2 cellular contexts compared by ENCODE assay signal in the genomic region with DNA sequence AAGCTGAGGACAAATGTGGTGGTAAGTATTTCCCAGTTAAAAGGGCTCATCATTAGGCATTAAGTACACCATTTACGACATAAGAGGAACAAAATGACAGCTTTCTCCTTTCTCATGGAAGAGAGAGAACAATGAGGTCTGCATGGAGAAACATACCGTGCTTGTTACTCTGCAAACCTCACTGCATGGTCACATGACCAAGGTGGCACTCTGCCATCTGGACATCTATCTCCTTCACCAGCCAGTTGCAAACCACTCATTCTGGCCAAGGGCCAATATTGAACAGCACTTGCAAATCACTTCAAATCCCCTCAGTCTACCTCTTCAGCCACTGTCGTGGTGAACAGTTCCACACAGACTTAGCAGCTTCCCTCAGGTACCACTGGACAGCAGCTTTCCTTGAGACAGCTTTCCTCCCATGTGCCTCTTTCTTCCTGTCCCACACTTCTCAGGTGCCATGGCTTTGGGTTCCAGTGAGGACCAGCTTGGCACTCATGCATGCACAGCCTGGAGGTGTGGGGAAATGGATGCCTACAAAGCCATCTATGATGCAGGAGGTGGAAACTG.
TF ChIP-seq lines count a peak whose summit lies in the region.

No MANE protein-coding gene starts in this region.

TF ChIP-seq in SK-N-SH, 30 proteins besides CTCF, POLR2A, EP300 and RAD21 (continued from another document):
- TF ChIP-seq, protein P1, sequence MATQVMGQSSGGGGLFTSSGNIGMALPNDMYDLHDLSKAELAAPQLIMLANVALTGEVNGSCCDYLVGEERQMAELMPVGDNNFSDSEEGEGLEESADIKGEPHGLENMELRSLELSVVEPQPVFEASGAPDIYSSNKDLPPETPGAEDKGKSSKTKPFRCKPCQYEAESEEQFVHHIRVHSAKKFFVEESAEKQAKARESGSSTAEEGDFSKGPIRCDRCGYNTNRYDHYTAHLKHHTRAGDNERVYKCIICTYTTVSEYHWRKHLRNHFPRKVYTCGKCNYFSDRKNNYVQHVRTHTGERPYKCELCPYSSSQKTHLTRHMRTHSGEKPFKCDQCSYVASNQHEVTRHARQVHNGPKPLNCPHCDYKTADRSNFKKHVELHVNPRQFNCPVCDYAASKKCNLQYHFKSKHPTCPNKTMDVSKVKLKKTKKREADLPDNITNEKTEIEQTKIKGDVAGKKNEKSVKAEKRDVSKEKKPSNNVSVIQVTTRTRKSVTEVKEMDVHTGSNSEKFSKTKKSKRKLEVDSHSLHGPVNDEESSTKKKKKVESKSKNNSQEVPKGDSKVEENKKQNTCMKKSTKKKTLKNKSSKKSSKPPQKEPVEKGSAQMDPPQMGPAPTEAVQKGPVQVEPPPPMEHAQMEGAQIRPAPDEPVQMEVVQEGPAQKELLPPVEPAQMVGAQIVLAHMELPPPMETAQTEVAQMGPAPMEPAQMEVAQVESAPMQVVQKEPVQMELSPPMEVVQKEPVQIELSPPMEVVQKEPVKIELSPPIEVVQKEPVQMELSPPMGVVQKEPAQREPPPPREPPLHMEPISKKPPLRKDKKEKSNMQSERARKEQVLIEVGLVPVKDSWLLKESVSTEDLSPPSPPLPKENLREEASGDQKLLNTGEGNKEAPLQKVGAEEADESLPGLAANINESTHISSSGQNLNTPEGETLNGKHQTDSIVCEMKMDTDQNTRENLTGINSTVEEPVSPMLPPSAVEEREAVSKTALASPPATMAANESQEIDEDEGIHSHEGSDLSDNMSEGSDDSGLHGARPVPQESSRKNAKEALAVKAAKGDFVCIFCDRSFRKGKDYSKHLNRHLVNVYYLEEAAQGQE (IDR thresholded peaks at IDR 0.05; ENCODE audit: low read depth, low read length) = peak; percentile 78
- TF ChIP-seq YY1 (IDR thresholded peaks at IDR 0.05; ENCODE audit: low read depth) (no peak), NFIC (IDR thresholded peaks at IDR 0.05; ENCODE audit: borderline replicate concordance) (peak; percentile 63; the same call in 1 of the 2 replicates), CHD2 (IDR thresholded peaks at IDR 0.05; ENCODE audit: low read length, partially characterized antibody) (no peak)
- TF ChIP-seq, protein P2, sequence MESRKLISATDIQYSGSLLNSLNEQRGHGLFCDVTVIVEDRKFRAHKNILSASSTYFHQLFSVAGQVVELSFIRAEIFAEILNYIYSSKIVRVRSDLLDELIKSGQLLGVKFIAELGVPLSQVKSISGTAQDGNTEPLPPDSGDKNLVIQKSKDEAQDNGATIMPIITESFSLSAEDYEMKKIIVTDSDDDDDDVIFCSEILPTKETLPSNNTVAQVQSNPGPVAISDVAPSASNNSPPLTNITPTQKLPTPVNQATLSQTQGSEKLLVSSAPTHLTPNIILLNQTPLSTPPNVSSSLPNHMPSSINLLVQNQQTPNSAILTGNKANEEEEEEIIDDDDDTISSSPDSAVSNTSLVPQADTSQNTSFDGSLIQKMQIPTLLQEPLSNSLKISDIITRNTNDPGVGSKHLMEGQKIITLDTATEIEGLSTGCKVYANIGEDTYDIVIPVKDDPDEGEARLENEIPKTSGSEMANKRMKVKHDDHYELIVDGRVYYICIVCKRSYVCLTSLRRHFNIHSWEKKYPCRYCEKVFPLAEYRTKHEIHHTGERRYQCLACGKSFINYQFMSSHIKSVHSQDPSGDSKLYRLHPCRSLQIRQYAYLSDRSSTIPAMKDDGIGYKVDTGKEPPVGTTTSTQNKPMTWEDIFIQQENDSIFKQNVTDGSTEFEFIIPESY (IDR thresholded peaks at IDR 0.05; ENCODE audit: borderline replicate concordance, low read depth) = no peak

TF ChIP-seq in SK-N-SH treated with all-trans-retinoic acid at 6 μM for 48 hours, 23 proteins besides CTCF, POLR2A, EP300 and RAD21 (continued from another document):
- TF ChIP-seq, protein P3, sequence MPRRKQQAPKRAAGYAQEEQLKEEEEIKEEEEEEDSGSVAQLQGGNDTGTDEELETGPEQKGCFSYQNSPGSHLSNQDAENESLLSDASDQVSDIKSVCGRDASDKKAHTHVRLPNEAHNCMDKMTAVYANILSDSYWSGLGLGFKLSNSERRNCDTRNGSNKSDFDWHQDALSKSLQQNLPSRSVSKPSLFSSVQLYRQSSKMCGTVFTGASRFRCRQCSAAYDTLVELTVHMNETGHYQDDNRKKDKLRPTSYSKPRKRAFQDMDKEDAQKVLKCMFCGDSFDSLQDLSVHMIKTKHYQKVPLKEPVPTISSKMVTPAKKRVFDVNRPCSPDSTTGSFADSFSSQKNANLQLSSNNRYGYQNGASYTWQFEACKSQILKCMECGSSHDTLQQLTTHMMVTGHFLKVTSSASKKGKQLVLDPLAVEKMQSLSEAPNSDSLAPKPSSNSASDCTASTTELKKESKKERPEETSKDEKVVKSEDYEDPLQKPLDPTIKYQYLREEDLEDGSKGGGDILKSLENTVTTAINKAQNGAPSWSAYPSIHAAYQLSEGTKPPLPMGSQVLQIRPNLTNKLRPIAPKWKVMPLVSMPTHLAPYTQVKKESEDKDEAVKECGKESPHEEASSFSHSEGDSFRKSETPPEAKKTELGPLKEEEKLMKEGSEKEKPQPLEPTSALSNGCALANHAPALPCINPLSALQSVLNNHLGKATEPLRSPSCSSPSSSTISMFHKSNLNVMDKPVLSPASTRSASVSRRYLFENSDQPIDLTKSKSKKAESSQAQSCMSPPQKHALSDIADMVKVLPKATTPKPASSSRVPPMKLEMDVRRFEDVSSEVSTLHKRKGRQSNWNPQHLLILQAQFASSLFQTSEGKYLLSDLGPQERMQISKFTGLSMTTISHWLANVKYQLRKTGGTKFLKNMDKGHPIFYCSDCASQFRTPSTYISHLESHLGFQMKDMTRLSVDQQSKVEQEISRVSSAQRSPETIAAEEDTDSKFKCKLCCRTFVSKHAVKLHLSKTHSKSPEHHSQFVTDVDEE (CRISPR knock-in tag; IDR thresholded peaks at IDR 0.05) = no peak
- TF ChIP-seq, protein P4, sequence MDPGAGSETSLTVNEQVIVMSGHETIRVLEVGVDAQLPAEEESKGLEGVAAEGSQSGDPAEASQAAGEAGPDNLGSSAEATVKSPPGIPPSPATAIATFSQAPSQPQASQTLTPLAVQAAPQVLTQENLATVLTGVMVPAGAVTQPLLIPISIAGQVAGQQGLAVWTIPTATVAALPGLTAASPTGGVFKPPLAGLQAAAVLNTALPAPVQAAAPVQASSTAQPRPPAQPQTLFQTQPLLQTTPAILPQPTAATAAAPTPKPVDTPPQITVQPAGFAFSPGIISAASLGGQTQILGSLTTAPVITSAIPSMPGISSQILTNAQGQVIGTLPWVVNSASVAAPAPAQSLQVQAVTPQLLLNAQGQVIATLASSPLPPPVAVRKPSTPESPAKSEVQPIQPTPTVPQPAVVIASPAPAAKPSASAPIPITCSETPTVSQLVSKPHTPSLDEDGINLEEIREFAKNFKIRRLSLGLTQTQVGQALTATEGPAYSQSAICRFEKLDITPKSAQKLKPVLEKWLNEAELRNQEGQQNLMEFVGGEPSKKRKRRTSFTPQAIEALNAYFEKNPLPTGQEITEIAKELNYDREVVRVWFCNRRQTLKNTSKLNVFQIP (CRISPR knock-in tag; IDR thresholded peaks at IDR 0.05; ENCODE audit: borderline replicate concordance, low read depth) = no peak
- TF ChIP-seq ZNF70 (CRISPR knock-in tag; IDR thresholded peaks at IDR 0.05) (no peak), ARNTL (CRISPR knock-in tag; IDR thresholded peaks at IDR 0.05; ENCODE audit: borderline replicate concordance, low read depth) (no peak)
